Comparison of ENCODE assay signal across 8 cellular contexts in the genomic region with DNA sequence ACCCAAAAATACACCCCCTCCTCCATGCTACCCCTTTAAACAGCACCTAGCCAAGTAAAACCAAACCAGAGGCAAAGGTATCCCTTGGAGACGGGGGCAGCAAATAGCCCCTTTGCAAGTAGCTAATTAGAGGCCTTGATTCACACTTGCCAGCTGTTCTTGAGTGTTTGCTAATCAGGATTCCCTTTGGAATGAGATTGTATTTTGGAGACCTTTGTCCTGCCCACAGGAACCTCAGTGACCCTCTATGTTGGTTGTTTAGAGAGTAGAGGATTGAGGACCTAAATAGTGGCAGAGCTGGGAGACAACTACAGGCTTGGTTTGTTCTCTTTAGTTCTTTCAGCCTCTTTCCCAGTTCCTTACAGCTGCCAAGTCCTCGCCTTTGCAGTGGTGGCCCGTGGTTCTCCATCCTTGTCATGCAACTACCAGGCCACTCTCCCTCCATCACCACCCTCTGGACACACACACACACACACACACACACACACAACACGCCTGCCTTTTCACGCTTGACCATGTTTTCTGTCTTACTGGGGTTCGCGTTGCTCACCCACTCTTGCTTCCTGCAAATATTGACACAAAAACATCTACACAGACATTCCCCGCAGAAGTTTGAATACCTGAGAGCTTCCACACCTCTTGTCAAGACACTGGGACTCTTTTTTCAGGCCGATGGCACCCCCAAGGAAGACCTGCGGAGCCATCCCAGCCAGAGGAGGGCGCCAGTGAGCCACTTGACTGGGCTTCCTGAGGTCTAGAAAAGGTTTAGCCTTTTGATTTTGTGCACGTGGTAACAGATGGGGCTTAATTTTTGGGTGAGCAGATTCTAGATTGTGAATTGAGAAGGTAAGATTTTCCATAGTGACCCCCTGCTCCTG.
A peak's percentile ranks its signal among the peaks of the same experiment; 100 is the strongest.
DNase-seq lines count a peak whose midpoint lies in the region; ATAC-seq lines count a peak whose summit lies in the region.

No MANE protein-coding gene starts in this region.

- H3K4me3 Mint-ChIP-seq in central memory CD8-positive, alpha-beta T cell, result peak overlapping the region; percentile 29
- no peak overlapping the region for H3K4me3 Mint-ChIP-seq in stimulated activated naive B cell treated with anti-CD40 and anti-IgM and Interleukin-4, amounts not matched to agents 10 μg/mL and 1 μg/mL and 100 μg/mL, for 72 hours

- no peaks in the 10 kb centered on the region for H3K79me1 ChIP-seq in mesendoderm (ENCODE audit: low read length)

- H3K27ac ChIP-seq in mesendoderm (ENCODE audit: low read depth, low read length), result no peak overlapping the region

- no peaks in the 10 kb centered on the region for H3K36me3 ChIP-seq in mesendoderm (ENCODE audit: control insufficient read depth, insufficient read depth, low read length)

- H2BK5ac ChIP-seq in mesendoderm (ENCODE audit: low read length), result no peak overlapping the region

- H3K18ac ChIP-seq in mesendoderm (ENCODE audit: low read length), result no peak overlapping the region

- in situ Hi-C loops in KBM-7 (cut with MboI; ENCODE audit: low pct_unique_long_range_greater_than_20kb, low sequenced_read_pairs), result no loop called here

- no peak overlapping the region for H2BK15ac ChIP-seq in mesendoderm (replicated peaks; ENCODE audit: low read depth)

- H3K4me2 ChIP-seq in mesendoderm (ENCODE audit: low read length), result no peak overlapping the region

- H3K27me3 ChIP-seq in mesendoderm (ENCODE audit: insufficient read depth, low read length, poor library complexity), result no peaks in the 10 kb centered on the region

- peak; percentile 22 for ATAC-seq in central memory CD8-positive, alpha-beta T cell (replicated peaks; ENCODE audit: extremely low read depth, poor library complexity, severe bottlenecking)
- ATAC-seq in stimulated activated naive B cell treated with anti-CD40 and anti-IgM and Interleukin-4, amounts not matched to agents 10 μg/mL and 1 μg/mL and 100 μg/mL, for 72 hours (replicated peaks), result peak; percentile 82 to 84
- ATAC-seq in GM18873 (IDR thresholded peaks at IDR 0.05; ENCODE audit: low FRiP score, unreplicated experiment), result no peak

- H3K4ac ChIP-seq in mesendoderm (ENCODE audit: low read depth, low read length), result no peak overlapping the region

- no peak overlapping the region for H4K8ac ChIP-seq in mesendoderm (ENCODE audit: low read depth, low read length)

- peaks cover 26% of the 10 kb centered on the region for H3K36me3 Mint-ChIP-seq in central memory CD8-positive, alpha-beta T cell (ENCODE audit: insufficient read depth)
- H3K36me3 Mint-ChIP-seq in stimulated activated naive B cell treated with anti-CD40 and anti-IgM and Interleukin-4, amounts not matched to agents 10 μg/mL and 1 μg/mL and 100 μg/mL, for 72 hours, result peaks cover 23 to 41% of the 10 kb centered on the region in 2 donors

- H4K5ac ChIP-seq in mesendoderm (ENCODE audit: low read length), result no peak overlapping the region

- H3K79me2 ChIP-seq in mesendoderm (ENCODE audit: control insufficient read depth, insufficient read depth, low read length), result no peaks in the 10 kb centered on the region

- no peaks in the 10 kb centered on the region for H3K27me3 Mint-ChIP-seq in central memory CD8-positive, alpha-beta T cell
- H3K27me3 Mint-ChIP-seq in stimulated activated naive B cell treated with anti-CD40 and anti-IgM and Interleukin-4, amounts not matched to agents 10 μg/mL and 1 μg/mL and 100 μg/mL, for 72 hours, result no peaks in the 10 kb centered on the region

- H3K4me1 ChIP-seq in mesendoderm (ENCODE audit: control insufficient read depth, low read depth, low read length), result no peaks in the 10 kb centered on the region

- no peak overlapping the region for H3K56ac ChIP-seq in mesendoderm (ENCODE audit: low read length)

- no peak overlapping the region for H2AK5ac ChIP-seq in mesendoderm (ENCODE audit: low read length)

- no peak overlapping the region for H3K4me3 ChIP-seq in mesendoderm (ENCODE audit: low read length)

- no peak overlapping the region for H3K23ac ChIP-seq in mesendoderm (ENCODE audit: low read length)

- H3K4me1 Mint-ChIP-seq in central memory CD8-positive, alpha-beta T cell, result peaks cover 37% of the 10 kb centered on the region
- H3K4me1 Mint-ChIP-seq in stimulated activated naive B cell treated with anti-CD40 and anti-IgM and Interleukin-4, amounts not matched to agents 10 μg/mL and 1 μg/mL and 100 μg/mL, for 72 hours, result peaks cover 49 to 87% of the 10 kb centered on the region in 2 donors

- no peak overlapping the region for H2BK120ac ChIP-seq in mesendoderm (ENCODE audit: low read depth, low read length)

- DNase-seq in AG08395 (ENCODE audit: low spot score), result peak; percentile 22
- peak; percentile 72 for DNase-seq in GM19238 (ENCODE audit: insufficient read length, low spot score)
- peak; percentile 80 for DNase-seq in KBM-7
- DNase-seq in activated CD4-positive, CD25-positive, alpha-beta regulatory T cell treated with anti-CD3 and anti-CD28 coated beads, Interleukin-2, amount 50 U/mL, for 16 hours (ENCODE audit: low read depth, low spot score), result peak; percentile 67
- DNase-seq in central memory CD8-positive, alpha-beta T cell (ENCODE audit: low spot score in 2 of 2), result peak; percentile 78 to 85
- peak; percentile 76 for DNase-seq in mesendoderm
- DNase-seq in stimulated activated naive B cell treated with anti-CD40 and anti-IgM and Interleukin-4, amounts not matched to agents 10 μg/mL and 1 μg/mL and 100 μg/mL, for 72 hours, result peak; percentile 71

- no CpG with 5 or more reads among the region's 12 CpGs for WGBS in mesendoderm (ENCODE audit: extremely low coverage, insufficient coverage, low lambda C conversion rate)

- no peaks in the 10 kb centered on the region for H3K9me3 Mint-ChIP-seq in central memory CD8-positive, alpha-beta T cell
- peaks cover 0 to 3% of the 10 kb centered on the region in 2 donors for H3K9me3 Mint-ChIP-seq in stimulated activated naive B cell treated with anti-CD40 and anti-IgM and Interleukin-4, amounts not matched to agents 10 μg/mL and 1 μg/mL and 100 μg/mL, for 72 hours

- H3K27ac Mint-ChIP-seq in central memory CD8-positive, alpha-beta T cell (ENCODE audit: low read depth), result peak overlapping the region; percentile 94
- H3K27ac Mint-ChIP-seq in stimulated activated naive B cell treated with anti-CD40 and anti-IgM and Interleukin-4, amounts not matched to agents 10 μg/mL and 1 μg/mL and 100 μg/mL, for 72 hours, result peak overlapping the region; percentile 89

- H3K9ac ChIP-seq in mesendoderm (ENCODE audit: low read length), result no peak overlapping the region

Comparison
In these comparisons a context has a peak if more than half of its experiments do, and no peak if none do; other contexts are left out.
1. DNase-seq: peak in every context shown above with its lines; median percentile 82 in central memory CD8-positive, alpha-beta T cell; 80 in KBM-7; 76 in mesendoderm; 72 in GM19238; 71 in stimulated activated naive B cell treated with anti-CD40 and anti-IgM and Interleukin-4, amounts not matched to agents 10 μg/mL and 1 μg/mL and 100 μg/mL, for 72 hours; 67 in activated CD4-positive, CD25-positive, alpha-beta regulatory T cell treated with anti-CD3 and anti-CD28 coated beads, Interleukin-2, amount 50 U/mL, for 16 hours; 22 in AG08395.